In the genomic region with DNA sequence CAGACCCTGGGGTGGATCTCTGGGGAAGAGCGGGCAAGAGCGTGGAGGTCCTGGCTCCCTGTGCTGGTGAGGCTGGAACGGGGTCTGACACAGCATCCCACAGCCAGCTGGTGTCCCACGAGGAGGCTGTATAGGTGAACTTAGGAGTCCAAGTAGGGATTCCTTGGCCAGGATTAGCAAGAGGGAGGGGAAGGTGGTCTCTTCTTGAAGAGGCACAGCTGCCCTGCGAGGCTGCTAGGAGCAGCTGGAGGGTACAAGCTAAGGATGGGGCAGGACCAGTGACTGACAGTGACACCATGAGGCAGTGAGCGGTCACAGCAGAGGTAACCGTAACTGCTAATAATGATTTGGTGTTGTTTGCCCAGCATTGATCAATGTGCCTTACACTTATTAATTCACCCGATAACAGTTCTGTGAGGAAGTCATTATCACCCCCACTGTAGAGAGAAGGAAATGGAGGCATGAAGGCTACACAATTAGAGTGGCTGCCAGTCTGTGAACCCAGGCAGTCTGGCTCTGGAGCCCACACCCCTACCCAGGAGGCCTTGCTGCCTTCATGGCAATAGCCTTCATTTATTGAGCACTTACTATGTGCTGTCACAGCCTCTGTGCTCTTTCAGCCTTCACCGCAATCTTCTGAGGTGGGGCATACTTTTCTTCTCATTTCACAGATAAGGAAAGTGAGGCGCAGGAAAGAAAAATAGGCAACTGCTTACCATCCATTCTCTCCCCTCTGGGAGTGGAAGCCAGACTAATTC, we compare ENCODE assay signal across 9 cellular contexts. TPM values are rescaled to one million over a fixed set of nuclear protein-coding genes. Genes with fewer than 3 reads are reported as not detected.
A peak's percentile ranks its signal among the peaks of the same experiment; 100 is the strongest.
DNase-seq lines count a peak whose midpoint lies in the region; ATAC-seq and TF ChIP-seq lines count a peak whose summit lies in the region.
"Had no signal": no experiment of that assay in that cellular context is flagged by ENCODE, and none has a peak within 500 bp of the region (broad histone marks: within the 10 kb centered on the region; RNA-seq: fewer than 3 reads in every experiment).

No MANE protein-coding gene starts in this region.

- peaks cover 0 to 3% of the 10 kb centered on the region in 2 donors for H3K36me3 Mint-ChIP-seq in CD14-positive monocyte
- H3K36me3 Mint-ChIP-seq: IgD-negative memory B cell had no signal

- H3K27me3 ChIP-seq in OCI-LY3 (ENCODE audit: low read depth, low read length) = peaks cover 13% of the 10 kb centered on the region
- H3K27me3 ChIP-seq in adipocyte (replicated peaks; ENCODE audit: control insufficient read depth, insufficient read depth, low read length) = no peaks in the 10 kb centered on the region

- H3K79me2 ChIP-seq in OCI-LY3 (ENCODE audit: low read length) = no peaks in the 10 kb centered on the region

- H3K27ac ChIP-seq in OCI-LY3 (ENCODE audit: low read length) = no peak overlapping the region

- 0 out of 2 replicates have a peak overlapping the region, but pooled peaks have one; percentile 31 for H2AFZ ChIP-seq in OCI-LY3 (ENCODE audit: low read depth, low read length)

- H3K27me3 Mint-ChIP-seq in CD14-positive monocyte (ENCODE audit: low read depth in 3 of 3) = peaks cover 15 to 20% (median 18%) of the 10 kb centered on the region in 3 donors

- H3K36me3 ChIP-seq in OCI-LY3 (replicated peaks; ENCODE audit: low read depth, low read length) (no peaks in the 10 kb centered on the region), adipocyte (ENCODE audit: control insufficient read depth, insufficient read depth, low read length, severe bottlenecking) (no peaks in the 10 kb centered on the region)

- no peaks in the 10 kb centered on the region for H4K20me1 ChIP-seq in OCI-LY3 (ENCODE audit: insufficient read depth, low read length)

- H3K9ac ChIP-seq in OCI-LY3 (ENCODE audit: low read length) (no peak overlapping the region), adipocyte (ENCODE audit: low read length) (peak overlapping the region; percentile 81)

- H3K9me3 ChIP-seq in OCI-LY3 (ENCODE audit: insufficient read depth, low read length) (no peaks in the 10 kb centered on the region), adipocyte (ENCODE audit: control insufficient read depth, low read length) (no peaks in the 10 kb centered on the region)

- TF ChIP-seq CTCF in CD14-positive monocyte (IDR thresholded peaks at IDR 0.05) = peak; percentile 69
- TF ChIP-seq CTCF in OCI-LY3 (IDR thresholded peaks at IDR 0.05; ENCODE audit: low read depth, low read length) = peak; percentile 88

- intact Hi-C loops in CD14-positive monocyte (cut with micrococcal nuclease) = loop anchor here (5.0 kb wide), 4 partner anchors 42 to 102 kb away; a partner anchor contains a TSS

- peaks cover 72% of the 10 kb centered on the region for H3K4me1 Mint-ChIP-seq in CD14-positive monocyte

- peak overlapping the region in 2 of 7 donors; percentile 37 to 43 for H3K27ac Mint-ChIP-seq in CD14-positive monocyte
- H3K27ac Mint-ChIP-seq: IgD-negative memory B cell had no signal

- H3K9me3 Mint-ChIP-seq in CD14-positive monocyte = peaks cover 0 to 2% (median 0%) of the 10 kb centered on the region in 7 donors
- H3K9me3 Mint-ChIP-seq: IgD-negative memory B cell had no signal

- peaks cover 21% of the 10 kb centered on the region for H3K4me1 ChIP-seq in OCI-LY3 (ENCODE audit: low read length)
- H3K4me1 ChIP-seq in adipocyte (ENCODE audit: control insufficient read depth, insufficient read depth, low read length) = peaks cover 64% of the 10 kb centered on the region

- ATAC-seq in GM19025 (IDR thresholded peaks at IDR 0.05; ENCODE audit: low read depth, unreplicated experiment) (peak; percentile 74), HG03439 (IDR thresholded peaks at IDR 0.05; ENCODE audit: unreplicated experiment) (peak; percentile 66)

- no peak overlapping the region for H3K4me2 ChIP-seq in OCI-LY3 (ENCODE audit: low read length)

- no peak for DNase-seq in CD14-positive monocyte (ENCODE audit: low spot score)
- DNase-seq in adipocyte (ENCODE audit: low read depth) = peak; percentile 48
- peak; percentile 40 for DNase-seq in hepatic stellate cell (ENCODE audit: low spot score)
- peak; percentile 26 to 32 for DNase-seq in stimulated activated CD4-positive, alpha-beta T cell treated with anti-CD3 and anti-CD28 coated beads, Interleukin-2, amount 100 ng/mL, for 48 hours
- DNase-seq in cortex of kidney (lab: John Stamatoyannopoulos, UW) = no peak

- H3K4me3 ChIP-seq in OCI-LY3 (ENCODE audit: low read length) (no peak overlapping the region), adipocyte (ENCODE audit: low read length) (no peak overlapping the region)

- H3K4me3 Mint-ChIP-seq in CD14-positive monocyte = no peak overlapping the region
- H3K4me3 Mint-ChIP-seq: IgD-negative memory B cell had no signal

RNA-seq across cellular contexts. Expression of a gene that starts 59.4 kb away (rescaled TPM):
- not detected for polyA plus RNA-seq in CD14-positive monocyte

Comparison
In these comparisons a context has a peak if more than half of its experiments do, and no peak if none do; other contexts are left out.
1. DNase-seq: peak in adipocyte (single experiment), hepatic stellate cell (single experiment) and stimulated activated CD4-positive, alpha-beta T cell treated with anti-CD3 and anti-CD28 coated beads, Interleukin-2, amount 100 ng/mL, for 48 hours (2 of 2); none in CD14-positive monocyte (single experiment) and cortex of kidney (single experiment).